Comparison of ENCODE assay signal across 1 cellular context in genomic region chr10:118754556-118755423, GRCh38.
TF ChIP-seq lines count a peak whose summit lies in the region.

TSS of gene CACUL1 (minus strand) at chr10:118754970. CDS start at chr10:118754762, 208 bp downstream.

TF ChIP-seq in HepG2, 621 proteins besides CTCF, POLR2A, EP300 and RAD21 (continued from another document and continues in another):
- TF ChIP-seq ZBTB39 (CRISPR knock-in tag; IDR thresholded peaks at IDR 0.05) (peak; percentile 51; the same call in 1 of the 2 replicates), ZNF761 (CRISPR knock-in tag; conservative IDR thresholded peaks at IDR 0.05) (0 out of 2 replicates have a peak, but pooled peaks have one; percentile 26), ZNF589 (CRISPR knock-in tag; conservative IDR thresholded peaks at IDR 0.05) (no peak), TAF15 (IDR thresholded peaks at IDR 0.05; ENCODE audit: low read depth, low read length, poor library complexity, severe bottlenecking) (peak; percentile 35), ZNF124 (CRISPR knock-in tag; IDR thresholded peaks at IDR 0.05) (peak; percentile 70; the same call in 1 of the 2 replicates), RARG (CRISPR knock-in tag; IDR thresholded peaks at IDR 0.05; ENCODE audit: low read depth) (0 out of 2 replicates have a peak, but pooled peaks have one; percentile 45), ZMYM2 (CRISPR knock-in tag; IDR thresholded peaks at IDR 0.05) (no peak), ZNF747 (CRISPR knock-in tag; IDR thresholded peaks at IDR 0.05; ENCODE audit: borderline replicate concordance) (peak; percentile 91), SMAD3 (CRISPR knock-in tag; IDR thresholded peaks at IDR 0.05) (no peak), ATM (IDR thresholded peaks at IDR 0.05; ENCODE audit: borderline replicate concordance) (no peak), ZNF775 (CRISPR knock-in tag; IDR thresholded peaks at IDR 0.05; ENCODE audit: borderline replicate concordance) (peak; percentile 78; the same call in 1 of the 2 replicates), SRSF9 (IDR thresholded peaks at IDR 0.05; ENCODE audit: borderline replicate concordance, insufficient read depth, low read depth, low read length, poor library complexity, severe bottlenecking) (no peak), ZBTB43 (CRISPR knock-in tag; conservative IDR thresholded peaks at IDR 0.05) (peak; percentile 59; the same call in 1 of the 2 replicates), ZNF326 (CRISPR knock-in tag; IDR thresholded peaks at IDR 0.05; ENCODE audit: borderline replicate concordance) (no peak), SMC3 (IDR thresholded peaks at IDR 0.05; ENCODE audit: low read length) (no peak), SOX5 (CRISPR knock-in tag; IDR thresholded peaks at IDR 0.05; ENCODE audit: borderline replicate concordance) (peak; percentile 51; the same call in 1 of the 2 replicates), HIVEP1 (CRISPR knock-in tag; IDR thresholded peaks at IDR 0.05) (no peak), GABPA (IDR thresholded peaks at IDR 0.05; ENCODE audit: low read depth, low read length) (no peak), GABPA (CRISPR knock-in tag; IDR thresholded peaks at IDR 0.05; ENCODE audit: low read depth) (no peak), ZSCAN5A (CRISPR knock-in tag; IDR thresholded peaks at IDR 0.05; ENCODE audit: borderline replicate concordance) (peak; percentile 59; the same call in 1 of the 2 replicates), ZNF264 (CRISPR knock-in tag; IDR thresholded peaks at IDR 0.05) (peak; percentile 57; the same call in 1 of the 2 replicates), SAP130 (CRISPR knock-in tag; IDR thresholded peaks at IDR 0.05; ENCODE audit: low read depth) (peak; percentile 90), IKZF5 (CRISPR knock-in tag; IDR thresholded peaks at IDR 0.05) (peak; percentile 62), BORCS8-MEF2B (CRISPR knock-in tag; IDR thresholded peaks at IDR 0.05) (peak; percentile 84), SALL1 (CRISPR knock-in tag; IDR thresholded peaks at IDR 0.05) (peak; percentile 66), IRF2 (CRISPR knock-in tag; IDR thresholded peaks at IDR 0.05) (peak; percentile 84; the same call in 1 of the 2 replicates), MED8 (CRISPR knock-in tag; IDR thresholded peaks at IDR 0.05; ENCODE audit: insufficient replicate concordance) (peak; percentile 73), FOXP1 (IDR thresholded peaks at IDR 0.05) (no peak), FOXP1 (CRISPR knock-in tag; IDR thresholded peaks at IDR 0.05) (no peak), GATAD2A (CRISPR knock-in tag; IDR thresholded peaks at IDR 0.05) (0 out of 2 replicates have a peak, but pooled peaks have one; percentile 55), ZNF367 (CRISPR knock-in tag; IDR thresholded peaks at IDR 0.05; ENCODE audit: borderline replicate concordance) (no peak), KIAA2018 (CRISPR knock-in tag; IDR thresholded peaks at IDR 0.05; ENCODE audit: borderline replicate concordance) (no peak), ZNF337 (CRISPR knock-in tag; IDR thresholded peaks at IDR 0.05; ENCODE audit: borderline replicate concordance, low read depth) (no peak), JDP2 (CRISPR knock-in tag; IDR thresholded peaks at IDR 0.05; ENCODE audit: borderline replicate concordance) (no peak), SNAPC5 (CRISPR knock-in tag; IDR thresholded peaks at IDR 0.05; ENCODE audit: borderline replicate concordance) (no peak), ZNF720 (CRISPR knock-in tag; IDR thresholded peaks at IDR 0.05) (no peak), KDM6A (CRISPR knock-in tag; IDR thresholded peaks at IDR 0.05; ENCODE audit: low read depth) (no peak), NPAS2 (CRISPR knock-in tag; IDR thresholded peaks at IDR 0.05; ENCODE audit: borderline replicate concordance) (no peak), MLXIP (CRISPR knock-in tag; IDR thresholded peaks at IDR 0.05; ENCODE audit: borderline replicate concordance) (no peak), BATF2 (CRISPR knock-in tag; IDR thresholded peaks at IDR 0.05) (no peak), ZNF567 (CRISPR knock-in tag; IDR thresholded peaks at IDR 0.05; ENCODE audit: borderline replicate concordance) (no peak), TCF7L2 (IDR thresholded peaks at IDR 0.05; ENCODE audit: low read depth, low read length) (no peak), ZNF253 (CRISPR knock-in tag; IDR thresholded peaks at IDR 0.05; ENCODE audit: borderline replicate concordance) (no peak), ARNT2 (CRISPR knock-in tag; IDR thresholded peaks at IDR 0.05; ENCODE audit: low read depth) (peak; percentile 75; the same call in 1 of the 2 replicates), ZNF510 (CRISPR knock-in tag; IDR thresholded peaks at IDR 0.05; ENCODE audit: low read depth) (no peak; the same call in 1 of the 2 replicates), YY1 (IDR thresholded peaks at IDR 0.05; ENCODE audit: insufficient read depth, insufficient replicate concordance, low read depth, low read length) (no peak), ZNF546 (CRISPR knock-in tag; conservative IDR thresholded peaks at IDR 0.05) (0 out of 2 replicates have a peak, but pooled peaks have one; percentile 63), ZBTB42 (CRISPR knock-in tag; IDR thresholded peaks at IDR 0.05) (no peak; the same call in 1 of the 2 replicates), ATRX (CRISPR knock-in tag; IDR thresholded peaks at IDR 0.05; ENCODE audit: borderline replicate concordance) (no peak)
